In the genomic region with DNA sequence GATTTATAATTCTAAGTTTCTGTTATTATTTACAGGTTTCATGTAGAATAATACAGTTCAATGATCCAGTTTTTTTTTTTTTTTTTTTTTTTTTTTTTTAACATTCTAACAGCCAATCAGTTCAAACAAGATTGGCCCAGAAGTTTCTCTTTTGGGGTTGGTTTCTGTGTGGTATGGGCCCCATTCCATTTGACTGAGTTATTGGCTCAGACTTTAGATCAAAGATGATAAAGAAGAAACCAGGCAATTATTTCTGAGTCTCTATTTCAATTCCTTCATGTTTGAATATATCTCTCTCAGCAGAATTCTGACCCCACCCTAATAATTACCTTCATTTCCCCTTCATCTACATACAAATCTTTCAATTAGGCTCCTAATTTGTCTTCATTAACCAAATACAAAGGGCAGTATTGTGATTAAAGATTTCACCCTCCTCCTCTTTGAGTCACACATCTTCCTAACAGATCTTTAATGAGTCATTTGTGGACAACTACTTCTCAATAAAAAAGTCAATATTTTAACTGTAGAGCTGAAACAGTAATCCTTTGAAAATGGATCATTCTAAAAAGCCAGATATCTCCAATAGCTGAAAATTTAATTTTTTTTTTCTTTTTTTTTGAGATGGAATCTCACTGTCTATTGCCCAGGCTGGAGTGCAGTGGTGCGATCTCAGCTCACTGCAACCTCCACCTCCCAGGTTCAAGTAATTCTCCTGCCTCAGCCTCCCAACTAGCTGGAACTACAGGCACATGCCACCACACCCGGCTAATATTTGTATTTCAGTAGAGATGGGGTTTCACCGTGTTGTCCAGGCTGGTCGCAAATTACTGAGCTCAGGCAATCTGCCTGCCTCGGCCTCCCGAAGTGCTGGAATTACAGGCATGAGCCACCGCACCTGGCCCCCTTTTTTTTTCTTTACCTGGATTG, we compare ENCODE assay signal across 15 cellular contexts.
DNase-seq lines count a peak whose midpoint lies in the region; ATAC-seq and TF ChIP-seq lines count a peak whose summit lies in the region.
"Had no signal": no experiment of that assay in that cellular context is flagged by ENCODE, and none has a peak within 500 bp of the region (broad histone marks: within the 10 kb centered on the region; RNA-seq: fewer than 3 reads in every experiment).

No MANE protein-coding gene starts in this region.

- TF ChIP-seq CTCF in choroid plexus epithelial cell (conservative IDR thresholded peaks at IDR 0.05; ENCODE audit: low read depth, low read length) (no peak), heart left ventricle (IDR thresholded peaks at IDR 0.05) (no peak)

- intact Hi-C loops in heart left ventricle (cut with DNase I) = no loop called here

- peaks cover 0 to 10% (median 0%) of the 10 kb centered on the region in 12 donors for H3K9me3 ChIP-seq in heart left ventricle
- H3K9me3 ChIP-seq: ovary had no signal

- DNase-seq in ELR (ENCODE audit: low read depth) (peak; percentile 85), NCI-H226 (peak; percentile 26), choroid plexus epithelial cell (ENCODE audit: low read depth) (peak; percentile 11), renal cortical epithelial cell (ENCODE audit: low read depth) (peak; percentile 39), epidermal melanocyte (ENCODE audit: insufficient read length, low spot score) (no peak), heart left ventricle (no peak)
- DNase-seq: NCI-H146; ovary; SHP77 treated with DMSO at 0.1 percent for 48 hours; stimulated activated CD4-positive, alpha-beta T cell treated with anti-CD3 and anti-CD28 coated beads, Interleukin-4, amount 100 ng/mL, for 4 hours; stimulated activated CD8-positive, alpha-beta memory T cell treated with anti-CD3 and anti-CD28 coated beads, Interleukin-4, amount 100 ng/mL, for 48 hours; T-helper 17 cell had no signal

- H3K36me3 ChIP-seq in heart left ventricle = no peaks in the 10 kb centered on the region
- H3K36me3 ChIP-seq: ovary had no signal

- H3K27ac ChIP-seq in heart left ventricle = no peak overlapping the region
- H3K27ac ChIP-seq: ovary had no signal

- no peaks in the 10 kb centered on the region for H3K4me1 ChIP-seq in heart left ventricle

- no peak for ATAC-seq in GM18520 (IDR thresholded peaks at IDR 0.05; ENCODE audit: unreplicated experiment)
- ATAC-seq in heart left ventricle = no peak
- ATAC-seq: activated T-helper 17 cell treated with anti-CD3 and anti-CD28 coated beads, Interleukin-2, amount 50 U/mL, for 72 hours; T-helper 17 cell; WTC11 had no signal

- TF ChIP-seq POLR2A in heart left ventricle (IDR thresholded peaks at IDR 0.05) = no peak

- H3K27me3 ChIP-seq in heart left ventricle = no peaks in the 10 kb centered on the region
- H3K27me3 ChIP-seq: ovary had no signal

- WGBS in heart left ventricle, 4 donors = 92 to 99% (median 96%) methylated on average over 7 of the region's 7 CpGs

- no peak overlapping the region for H3K4me3 ChIP-seq in choroid plexus epithelial cell (ENCODE audit: low read depth, low read length)
- H3K4me3 ChIP-seq in heart left ventricle = no peak overlapping the region
- H3K4me3 ChIP-seq: ovary had no signal

Comparison
In these comparisons a context has a peak if more than half of its experiments do, and no peak if none do; other contexts are left out.
1. DNase-seq: peak in ELR (single experiment), NCI-H226 (single experiment), choroid plexus epithelial cell (single experiment) and renal cortical epithelial cell (single experiment); none in epidermal melanocyte (single experiment) and heart left ventricle (0 of 5).